In the genomic region with DNA sequence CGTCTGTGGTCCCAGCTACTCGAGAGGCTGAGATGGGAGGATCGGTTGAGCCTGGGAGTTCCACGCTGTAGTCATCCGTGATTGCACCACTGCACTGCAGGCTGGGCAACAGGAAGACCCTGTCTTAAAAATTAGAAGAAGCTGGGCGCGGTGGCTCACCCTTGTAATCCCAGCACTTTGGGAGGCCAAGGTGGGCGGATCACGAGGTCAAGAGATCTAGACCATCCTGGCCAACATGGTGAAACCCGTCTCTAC, we compare ENCODE assay signal across 8 cellular contexts. TPM values are rescaled to one million over a fixed set of nuclear protein-coding genes. Genes with fewer than 3 reads are reported as not detected.
A peak's percentile ranks its signal among the peaks of the same experiment; 100 is the strongest.
DNase-seq lines count a peak whose midpoint lies in the region; FAIRE-seq and TF ChIP-seq lines count a peak whose summit lies in the region.
"Not testable (repeated sequence)": the region's sequence is repeated elsewhere in the genome, so short reads cannot be mapped to it uniquely, and the experiment has no call there.

No MANE protein-coding gene starts in this region.

- in situ Hi-C loops in astrocyte of the cerebellum (cut with HindIII; ENCODE audit: low sequenced_read_pairs) = not testable (repeated sequence)

- not testable (repeated sequence) for H3K79me1 ChIP-seq in neuronal stem cell (ENCODE audit: low read depth, low read length)

- H2BK12ac ChIP-seq in neuronal stem cell (ENCODE audit: low read length) = not testable (repeated sequence)

- not testable (repeated sequence) for TF ChIP-seq POLR2A in suprapubic skin (IDR thresholded peaks at IDR 0.05)

- H3K4me2 ChIP-seq in neuronal stem cell (ENCODE audit: insufficient read depth, low read length, poor library complexity, severe bottlenecking) = peak overlapping the region; percentile 69

- intact Hi-C loops in kidney (cut with DNase I) = loop anchor here (5.0 kb wide), 1 partner anchor 40 kb away; no protein-coding TSS in a partner anchor

- H3K27me3 Mint-ChIP-seq in CD8-positive, alpha-beta memory T cell = not testable (repeated sequence)

- not testable (repeated sequence) for H3K27me3 ChIP-seq in CD8-positive, alpha-beta memory T cell (ENCODE audit: insufficient read depth, low read length, poor library complexity, severe bottlenecking); MG63; esophagus (ENCODE audit: control insufficient read depth in 1 of 2, insufficient read depth in 2 of 2, low read length in 2 of 2); neuronal stem cell (ENCODE audit: control insufficient read depth in 3 of 3, insufficient read depth in 3 of 3, low read depth in 1 of 3, low read length in 3 of 3); suprapubic skin

- H3K27ac ChIP-seq in CD8-positive, alpha-beta memory T cell (ENCODE audit: low read depth, low read length) = peak overlapping the region; percentile 91
- H3K27ac ChIP-seq in esophagus (ENCODE audit: low read depth in 2 of 2, low read length in 1 of 2) (peak overlapping the region; percentile 95 to 99), kidney (ENCODE audit: low read depth in 2 of 2, low read length in 2 of 2) (peak overlapping the region; percentile 89 to 92), neuronal stem cell (replicated peaks; ENCODE audit: low read length) (peak overlapping the region; percentile 77), suprapubic skin (peak overlapping the region; percentile 96)

- H3K9me3 Mint-ChIP-seq in CD8-positive, alpha-beta memory T cell = not testable (repeated sequence)

- WGBS in esophagus, 2 donors = 3 to 7% methylated on average over 10 of the region's 10 CpGs
- no CpG with 5 or more reads among the region's 10 CpGs for WGBS in neuronal stem cell (ENCODE audit: extremely low coverage in 2 of 2, insufficient read length in 2 of 2, insufficient replicate concordance in 1 of 2), 2 donors
- WGBS in suprapubic skin = 3% methylated on average over 10 of the region's 10 CpGs

- H3K36me3 ChIP-seq in CD8-positive, alpha-beta memory T cell (ENCODE audit: insufficient read depth, low read length) = peaks cover 28% of the 10 kb centered on the region
- H3K36me3 ChIP-seq in MG63 (peaks cover 53% of the 10 kb centered on the region), esophagus (ENCODE audit: control insufficient read depth in 2 of 2, insufficient read depth in 2 of 2, low read length in 1 of 2) (peaks cover 2 to 27% of the 10 kb centered on the region in 2 donors), kidney (ENCODE audit: control insufficient read depth in 1 of 2, insufficient read depth in 2 of 2, low read length in 2 of 2) (peaks cover 16 to 31% of the 10 kb centered on the region in 2 donors), neuronal stem cell (replicated peaks in 1 of 2; ENCODE audit: control insufficient read depth in 2 of 2, insufficient read depth in 2 of 2, low read length in 2 of 2) (peaks cover 40 to 53% of the 10 kb centered on the region in 2 donors), suprapubic skin (peaks cover 39% of the 10 kb centered on the region)

- peak overlapping the region in 1 of 2 donors; percentile 57 for H3K9ac ChIP-seq in kidney (ENCODE audit: low read length in 2 of 2)
- H3K9ac ChIP-seq in neuronal stem cell (ENCODE audit: low read depth, low read length, poor library complexity) = peak overlapping the region; percentile 88

- not testable (repeated sequence) for H2BK120ac ChIP-seq in neuronal stem cell (ENCODE audit: low read depth, low read length)

- peak overlapping the region; percentile 87 for H3K23ac ChIP-seq in neuronal stem cell (ENCODE audit: low read depth, low read length, poor library complexity)

- CTCF ChIA-PET in CD8-positive, alpha-beta memory T cell (lab: Charles Lee) = interaction anchor here (0.6 to 17.1 kb wide), 40 partner anchors 9 to 364 kb away, joined by 3 to 697 read pairs (median 4); partner anchors contain the start of genes DHX16, FLOT1, GNL1 and IER3

- H3K18ac ChIP-seq in neuronal stem cell (ENCODE audit: low read length) = peak overlapping the region; percentile 90

- DNase-seq in CD8-positive, alpha-beta memory T cell = peak in 1 of 5 donors; percentile 23
- DNase-seq in MG63; astrocyte of the cerebellum (ENCODE audit: low read depth); kidney; neuronal stem cell (ENCODE audit: low spot score): not testable (repeated sequence)
- peak; percentile 87 for DNase-seq in suprapubic skin (ENCODE audit: low spot score in 2 of 2)

- POLR2A ChIA-PET in CD8-positive, alpha-beta memory T cell (lab: Charles Lee) = interaction anchor here (0.5 to 7.4 kb wide), 14 partner anchors 9 to 221 kb away, joined by 3 to 142 read pairs (median 4); partner anchors contain the start of genes MRPS18B and PPP1R10

- H4K91ac ChIP-seq in neuronal stem cell (ENCODE audit: low read depth, low read length, poor library complexity) = not testable (repeated sequence)

- H3K36me3 Mint-ChIP-seq in CD8-positive, alpha-beta memory T cell = peaks cover 3 to 61% (median 20%) of the 10 kb centered on the region in 3 donors

- peak overlapping the region; percentile 89 for H2BK5ac ChIP-seq in neuronal stem cell (ENCODE audit: low read length)

- H2AFZ ChIP-seq in neuronal stem cell (ENCODE audit: low read length) = not testable (repeated sequence)

- peak overlapping the region; percentile 77 for H3K4me3 ChIP-seq in CD8-positive, alpha-beta memory T cell (ENCODE audit: low read length)
- peak overlapping the region; percentile 97 for H3K4me3 ChIP-seq in MG63
- peak overlapping the region; percentile 92 for H3K4me3 ChIP-seq in WI38 (ENCODE audit: low read depth, low read length)
- peak overlapping the region; percentile 100 for H3K4me3 ChIP-seq in astrocyte of the cerebellum (ENCODE audit: low read depth, low read length)
- H3K4me3 ChIP-seq in esophagus (ENCODE audit: low read depth in 1 of 2, low read length in 2 of 2) = peak overlapping the region; percentile 68 to 82
- H3K4me3 ChIP-seq in kidney (ENCODE audit: low read length in 2 of 2) = peak overlapping the region; percentile 66 to 75
- peak overlapping the region; percentile 88 to 98 for H3K4me3 ChIP-seq in neuronal stem cell (ENCODE audit: low read length in 2 of 2)
- H3K4me3 ChIP-seq in suprapubic skin = peak overlapping the region; percentile 91

- TF ChIP-seq EP300 in suprapubic skin (IDR thresholded peaks at IDR 0.05) = not testable (repeated sequence)

- H3K9me3 ChIP-seq in CD8-positive, alpha-beta memory T cell (ENCODE audit: low read length); MG63; esophagus (ENCODE audit: control insufficient read depth in 2 of 2, insufficient read depth in 1 of 2, low read depth in 1 of 2, low read length in 1 of 2); kidney (ENCODE audit: control insufficient read depth in 1 of 2, low read length in 2 of 2); neuronal stem cell (replicated peaks in 1 of 2; ENCODE audit: control insufficient read depth in 2 of 2, insufficient read depth in 1 of 2, low read depth in 1 of 2, low read length in 2 of 2); suprapubic skin: not testable (repeated sequence)

- not testable (repeated sequence) for H4K8ac ChIP-seq in neuronal stem cell (ENCODE audit: low read depth, low read length)

- peak overlapping the region; percentile 91 to 99 (median 98) for H3K4me3 Mint-ChIP-seq in CD8-positive, alpha-beta memory T cell

- FAIRE-seq in kidney (lab: Jason Lieb, UNC) = not testable (repeated sequence)

- H3K4me1 Mint-ChIP-seq in CD8-positive, alpha-beta memory T cell = peaks cover 48 to 73% (median 49%) of the 10 kb centered on the region in 3 donors

- H2BK15ac ChIP-seq in neuronal stem cell (ENCODE audit: low read length) = not testable (repeated sequence)

- H3K4ac ChIP-seq in neuronal stem cell (ENCODE audit: low read length) = not testable (repeated sequence)

- not testable (repeated sequence) for H2AK5ac ChIP-seq in neuronal stem cell (ENCODE audit: low read depth, low read length)

- peaks cover 30% of the 10 kb centered on the region for H3K4me1 ChIP-seq in CD8-positive, alpha-beta memory T cell (ENCODE audit: insufficient read depth, low read length)
- H3K4me1 ChIP-seq in esophagus (ENCODE audit: control insufficient read depth in 2 of 2, insufficient read depth in 2 of 2, low read length in 1 of 2) = not testable (repeated sequence)
- H3K4me1 ChIP-seq in kidney (ENCODE audit: control insufficient read depth in 1 of 2, insufficient read depth in 1 of 2, low read depth in 1 of 2, low read length in 2 of 2) = peaks cover 4 to 11% of the 10 kb centered on the region in 2 donors
- peaks cover 11 to 24% of the 10 kb centered on the region in 2 donors for H3K4me1 ChIP-seq in neuronal stem cell (ENCODE audit: control insufficient read depth in 2 of 2, insufficient read depth in 1 of 2, low read depth in 1 of 2, low read length in 2 of 2)
- peaks cover 63% of the 10 kb centered on the region for H3K4me1 ChIP-seq in suprapubic skin

- peak overlapping the region; percentile 70 to 98 (median 94) for H3K27ac Mint-ChIP-seq in CD8-positive, alpha-beta memory T cell

- TF ChIP-seq CTCF in WI38 (IDR thresholded peaks at IDR 0.05; ENCODE audit: low read depth, low read length); astrocyte of the cerebellum (IDR thresholded peaks at IDR 0.05; ENCODE audit: low read depth, low read length, missing control alignments); kidney (IDR thresholded peaks at IDR 0.05; ENCODE audit: borderline replicate concordance, extremely low read depth, insufficient read depth); suprapubic skin (IDR thresholded peaks at IDR 0.05): not testable (repeated sequence)

- H3K14ac ChIP-seq in neuronal stem cell (ENCODE audit: low read length) = peak overlapping the region; percentile 50

RNA-seq across cellular contexts. Expression of gene TUBB, which starts 1.8 kb away (rescaled TPM):
- total RNA-seq in CD8-positive, alpha-beta memory T cell = 1,000 to 10,000 TPM; 1,610 to 1,639 TPM
- 136 TPM for polyA plus RNA-seq in CD8-positive, alpha-beta memory T cell
- total RNA-seq in MG63 (2014; rRNA removed; shearing (Covaris generic); ENCODE audit: low replicate concordance) = 241 and 386 TPM in 2 replicates
- polyA plus RNA-seq in esophagus = 100 to 1,000 TPM; 142 to 313 TPM
- total RNA-seq in kidney = 295 TPM
- 197 TPM for polyA plus RNA-seq in kidney (ENCODE audit: insufficient read depth, low read depth, low replicate concordance)
- 2,147 TPM for polyA plus RNA-seq in neuronal stem cell (2013, experiment 1 of 2)
- 2,146 TPM for polyA plus RNA-seq in neuronal stem cell (2013, experiment 2 of 2)
- total RNA-seq in suprapubic skin = 100 to 1,000 TPM; 166 to 348 (median 244) TPM

RNA-seq across cellular contexts. Expression of gene MDC1, which starts 4.9 kb away (rescaled TPM):
- 10 to 100 TPM; 59.4 to 71.1 TPM for total RNA-seq in CD8-positive, alpha-beta memory T cell
- polyA plus RNA-seq in CD8-positive, alpha-beta memory T cell = 6.4 TPM
- 5.4 and 10.8 TPM in 2 replicates for total RNA-seq in MG63 (2014; rRNA removed; shearing (Covaris generic); ENCODE audit: low replicate concordance)
- polyA plus RNA-seq in esophagus (1 to 10 TPM; 5.9 to 8.1 TPM), kidney (ENCODE audit: insufficient read depth, low read depth, low replicate concordance) (9.5 TPM)
- total RNA-seq in kidney (47.9 TPM), suprapubic skin (10 to 100 TPM; 10.4 to 27.0 (median 16.3) TPM)
- 50.3 TPM for polyA plus RNA-seq in neuronal stem cell (2013, experiment 1 of 2)
- polyA plus RNA-seq in neuronal stem cell (2013, experiment 2 of 2) = 51.5 TPM

RNA-seq across cellular contexts. Expression of gene FLOT1, which starts 20.5 kb away (rescaled TPM):
- 100 to 1,000 TPM; 154 to 155 TPM for total RNA-seq in CD8-positive, alpha-beta memory T cell
- polyA plus RNA-seq in CD8-positive, alpha-beta memory T cell = 104 TPM
- total RNA-seq in MG63 (2014; rRNA removed; shearing (Covaris generic); ENCODE audit: low replicate concordance) = 111 and 137 TPM in 2 replicates
- polyA plus RNA-seq in esophagus (10 to 100 TPM; 80.9 to 87.0 TPM), kidney (ENCODE audit: insufficient read depth, low read depth, low replicate concordance) (317 TPM)
- total RNA-seq in kidney (227 TPM), suprapubic skin (10 to 100 TPM; 28.4 to 60.8 (median 45.5) TPM)
- polyA plus RNA-seq in neuronal stem cell (2013, experiment 1 of 2) = 107 TPM
- polyA plus RNA-seq in neuronal stem cell (2013, experiment 2 of 2) = 102 TPM

RNA-seq across cellular contexts. Expression of gene IER3, which starts 22.4 kb away (rescaled TPM):
- total RNA-seq in CD8-positive, alpha-beta memory T cell = 100 to 1,000 TPM; 267 to 294 TPM
- 0.58 TPM for polyA plus RNA-seq in CD8-positive, alpha-beta memory T cell
- 53.6 and 54.6 TPM in 2 replicates for total RNA-seq in MG63 (2014; rRNA removed; shearing (Covaris generic); ENCODE audit: low replicate concordance)
- polyA plus RNA-seq in esophagus (100 to 1,000 TPM; 178 to 187 TPM), kidney (ENCODE audit: insufficient read depth, low read depth, low replicate concordance) (94.3 TPM)
- total RNA-seq in kidney (59.5 TPM), suprapubic skin (10 to 100 TPM; 22.0 to 86.2 (median 45.8) TPM)
- polyA plus RNA-seq in neuronal stem cell (2013, experiment 1 of 2) = 11.0 TPM
- polyA plus RNA-seq in neuronal stem cell (2013, experiment 2 of 2) = 10.9 TPM

RNA-seq across cellular contexts. Expression of gene NRM, which starts 31.2 kb away (rescaled TPM):
- 10 to 100 TPM; 28.1 to 29.2 TPM for total RNA-seq in CD8-positive, alpha-beta memory T cell
- polyA plus RNA-seq in CD8-positive, alpha-beta memory T cell = 11.7 TPM
- total RNA-seq in MG63 (2014; rRNA removed; shearing (Covaris generic); ENCODE audit: low replicate concordance) = 0.25 and 3.4 TPM in 2 replicates
- polyA plus RNA-seq in esophagus (10 to 100 TPM; 14.2 to 15.4 TPM), kidney (ENCODE audit: insufficient read depth, low read depth, low replicate concordance) (14.2 TPM)
- total RNA-seq in kidney (14.2 TPM), suprapubic skin (1 to 10 TPM; 2.3 to 9.0 (median 6.8) TPM)
- polyA plus RNA-seq in neuronal stem cell (2013, experiment 1 of 2) = 98.1 TPM
- 96.2 TPM for polyA plus RNA-seq in neuronal stem cell (2013, experiment 2 of 2)
